Comparison of ENCODE assay signal across 8 cellular contexts in the genomic region with DNA sequence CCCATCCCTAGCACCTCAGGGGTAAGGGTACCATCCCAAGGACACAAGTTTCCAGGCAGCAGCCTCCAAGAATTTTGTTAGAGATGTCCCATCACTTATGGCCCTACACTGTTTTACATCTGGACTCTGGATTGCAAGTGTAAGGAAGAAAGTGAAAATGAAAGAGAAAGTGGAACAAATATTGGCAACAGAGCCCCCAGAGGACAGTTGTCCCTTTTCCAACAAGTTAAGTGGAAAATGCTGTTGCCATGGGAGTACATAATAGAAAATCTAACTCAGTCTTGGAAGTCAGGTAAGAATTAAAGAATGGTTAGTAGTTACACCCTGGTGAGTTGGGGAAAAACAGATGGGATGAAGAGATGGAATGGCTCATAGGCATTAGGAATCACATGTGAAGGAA. TPM values are rescaled to one million over a fixed set of nuclear protein-coding genes. Genes with fewer than 3 reads are reported as not detected.
DNase-seq lines count a peak whose midpoint lies in the region; ATAC-seq lines count a peak whose summit lies in the region.

No MANE protein-coding gene starts in this region.

- peak; percentile 55 for ATAC-seq in HG03159 (IDR thresholded peaks at IDR 0.05; ENCODE audit: unreplicated experiment)
- peak; percentile 57 to 81 for ATAC-seq in natural killer cell treated with Interleukin-12 subunit alpha and Interleukin-12 subunit beta and Interleukin-15 and Interleukin-18, amount 100 ng/mL, for 72 hours
- ATAC-seq in HG02938 (IDR thresholded peaks at IDR 0.05; ENCODE audit: unreplicated experiment): no peak

- peaks cover 13 to 23% of the 10 kb centered on the region in 2 donors for H3K4me1 Mint-ChIP-seq in natural killer cell treated with Interleukin-12 subunit alpha and Interleukin-12 subunit beta and Interleukin-15 and Interleukin-18, amount 100 ng/mL, for 72 hours (ENCODE audit: low read depth in 2 of 2)

- peaks cover 40% of the 10 kb centered on the region for H3K36me3 Mint-ChIP-seq in natural killer cell treated with Interleukin-12 subunit alpha and Interleukin-12 subunit beta and Interleukin-15 and Interleukin-18, amount 100 ng/mL, for 72 hours

- peak overlapping the region; percentile 11 for H3K4me3 Mint-ChIP-seq in natural killer cell treated with Interleukin-12 subunit alpha and Interleukin-12 subunit beta and Interleukin-15 and Interleukin-18, amount 100 ng/mL, for 72 hours

- H3K27ac Mint-ChIP-seq in natural killer cell treated with Interleukin-12 subunit alpha and Interleukin-12 subunit beta and Interleukin-15 and Interleukin-18, amount 100 ng/mL, for 72 hours: peak overlapping the region; percentile 26 to 32

- H3K9me3 Mint-ChIP-seq in natural killer cell treated with Interleukin-12 subunit alpha and Interleukin-12 subunit beta and Interleukin-15 and Interleukin-18, amount 100 ng/mL, for 72 hours: no peaks in the 10 kb centered on the region

- H3K27me3 Mint-ChIP-seq in natural killer cell treated with Interleukin-12 subunit alpha and Interleukin-12 subunit beta and Interleukin-15 and Interleukin-18, amount 100 ng/mL, for 72 hours: no peaks in the 10 kb centered on the region

- DNase-seq in NCI-H2107 treated with DMSO at 0.1 percent for 48 hours (lab: John Stamatoyannopoulos, UW; ENCODE audit: unreplicated experiment) (peak; percentile 2), NCI-H2107 (lab: John Stamatoyannopoulos, UW) (no peak), astrocyte of the hippocampus (ENCODE audit: low read depth, low spot score) (peak; percentile 41)
- no peak for DNase-seq in natural killer cell treated with Interleukin-12 subunit alpha and Interleukin-12 subunit beta and Interleukin-15 and Interleukin-18, amount 100 ng/mL, for 72 hours (ENCODE audit: low spot score)
- no peak for DNase-seq in activated CD4-positive, CD25-positive, alpha-beta regulatory T cell treated with anti-CD3 and anti-CD28 coated beads, Interleukin-2, amount 50 U/mL, for 72 hours
- DNase-seq in stimulated activated CD4-positive, alpha-beta T cell treated with anti-CD3 and anti-CD28 coated beads, Interleukin-12 subunit alpha, Interleukin-12 subunit beta, amount 100 ng/mL, for 4 hours: no peak

RNA-seq across cellular contexts. Expression of a gene that starts 50.6 kb away (rescaled TPM):
- total RNA-seq in natural killer cell treated with Interleukin-12 subunit alpha and Interleukin-12 subunit beta and Interleukin-15 and Interleukin-18, amount 100 ng/mL, for 72 hours: 10 to 100 TPM; 19.5 to 35.7 TPM

Comparison
In these comparisons a context has a peak if more than half of its experiments do, and no peak if none do; other contexts are left out.
1. DNase-seq: peak in NCI-H2107 treated with DMSO at 0.1 percent for 48 hours (single experiment) and astrocyte of the hippocampus (single experiment); none in NCI-H2107 (single experiment), natural killer cell treated with Interleukin-12 subunit alpha and Interleukin-12 subunit beta and Interleukin-15 and Interleukin-18, amount 100 ng/mL, for 72 hours (single experiment), activated CD4-positive, CD25-positive, alpha-beta regulatory T cell treated with anti-CD3 and anti-CD28 coated beads, Interleukin-2, amount 50 U/mL, for 72 hours (single experiment) and stimulated activated CD4-positive, alpha-beta T cell treated with anti-CD3 and anti-CD28 coated beads, Interleukin-12 subunit alpha, Interleukin-12 subunit beta, amount 100 ng/mL, for 4 hours (single experiment).